Comparison of ENCODE assay signal across 2 cellular contexts in genomic region chr10:126963354-126963753, GRCh38.
TF ChIP-seq lines count a peak whose summit lies in the region.

No MANE protein-coding gene starts in this region.

TF ChIP-seq in HepG2, 621 proteins besides CTCF, POLR2A, EP300 and RAD21:
- TF ChIP-seq AGO1 (IDR thresholded peaks at IDR 0.05; ENCODE audit: low read depth, low read length, poor library complexity, severe bottlenecking) (no peak), HNRNPK (IDR thresholded peaks at IDR 0.05; ENCODE audit: low read depth, low read length, poor library complexity, severe bottlenecking) (peak; percentile 99), PCBP1 (IDR thresholded peaks at IDR 0.05; ENCODE audit: borderline replicate concordance, low read depth, low read length) (peak; percentile 94)

TF ChIP-seq in K562, 482 proteins besides CTCF, POLR2A, EP300 and RAD21:
- TF ChIP-seq FUS (optimal IDR thresholded peaks at IDR 0.05; ENCODE audit: low read depth, low read length) = no peak
- peak; percentile 41 for TF ChIP-seq PCBP1 (IDR thresholded peaks at IDR 0.05; ENCODE audit: low read depth, low read length, poor library complexity, severe bottlenecking)
- TF ChIP-seq HDGF (IDR thresholded peaks at IDR 0.05) = no peak
